Comparison of ENCODE assay signal across 15 cellular contexts in genomic region chr4:7758444-7758815, GRCh38.
A peak's percentile ranks its signal among the peaks of the same experiment; 100 is the strongest.
DNase-seq lines count a peak whose midpoint lies in the region; ATAC-seq and TF ChIP-seq lines count a peak whose summit lies in the region.
"Had no signal": no experiment of that assay in that cellular context is flagged by ENCODE, and none has a peak within 500 bp of the region (broad histone marks: within the 10 kb centered on the region; RNA-seq: fewer than 3 reads in every experiment).

No MANE protein-coding gene starts in this region.

- H3K4me2 ChIP-seq in osteoblast (ENCODE audit: insufficient read depth, low read length): no peak overlapping the region
- H3K4me2 ChIP-seq: KMS-11 had no signal

- H3K36me3 Mint-ChIP-seq in activated T-cell treated with anti-CD3 and anti-CD28 coated beads, Interleukin-2, amount 50 U/mL, for 4 hours (ENCODE audit: insufficient read depth): no peaks in the 10 kb centered on the region
- peaks cover 0 to 4% (median 2%) of the 10 kb centered on the region in 3 donors for H3K36me3 Mint-ChIP-seq in CD8-positive, alpha-beta memory T cell
- no peaks in the 10 kb centered on the region for H3K36me3 Mint-ChIP-seq in activated naive CD8-positive, alpha-beta T cell treated with anti-CD3 and anti-CD28 coated beads for 36 hours
- H3K36me3 Mint-ChIP-seq in naive thymus-derived CD8-positive, alpha-beta T cell: peaks cover 0 to 4% (median 0%) of the 10 kb centered on the region in 3 donors

- TF ChIP-seq CTCF in osteoblast (IDR thresholded peaks at IDR 0.05; ENCODE audit: extremely low read depth, low read depth, low read length): no peak

- H3K4me3 ChIP-seq in CD8-positive, alpha-beta memory T cell (ENCODE audit: low read length): no peak overlapping the region
- no peak overlapping the region for H3K4me3 ChIP-seq in osteoblast (ENCODE audit: insufficient read depth, low read length)
- H3K4me3 ChIP-seq: adrenal gland had no signal

- H3K27me3 ChIP-seq in CD8-positive, alpha-beta memory T cell (ENCODE audit: insufficient read depth, low read length, poor library complexity, severe bottlenecking): no peaks in the 10 kb centered on the region
- H3K27me3 ChIP-seq in osteoblast (ENCODE audit: insufficient read depth, low read length): no peaks in the 10 kb centered on the region
- H3K27me3 ChIP-seq: adrenal gland had no signal

- POLR2A ChIA-PET in CD8-positive, alpha-beta memory T cell (lab: Charles Lee): no interaction called here
- POLR2A ChIA-PET in naive thymus-derived CD8-positive, alpha-beta T cell (lab: Charles Lee): interaction anchor here (1.9 kb wide), 1 partner anchor 15 kb away, joined by 4 read pairs; no protein-coding TSS in a partner anchor

- H3K27me3 Mint-ChIP-seq in activated T-cell treated with anti-CD3 and anti-CD28 coated beads, Interleukin-2, amount 50 U/mL, for 4 hours (ENCODE audit: low read depth): no peaks in the 10 kb centered on the region
- no peaks in the 10 kb centered on the region for H3K27me3 Mint-ChIP-seq in CD8-positive, alpha-beta memory T cell
- H3K27me3 Mint-ChIP-seq in activated naive CD8-positive, alpha-beta T cell treated with anti-CD3 and anti-CD28 coated beads for 36 hours: peaks cover 3% of the 10 kb centered on the region
- H3K27me3 Mint-ChIP-seq in naive thymus-derived CD8-positive, alpha-beta T cell: no peaks in the 10 kb centered on the region

- H3K4me3 Mint-ChIP-seq in activated T-cell treated with anti-CD3 and anti-CD28 coated beads, Interleukin-2, amount 50 U/mL, for 4 hours: peak overlapping the region; percentile 43
- H3K4me3 Mint-ChIP-seq in CD8-positive, alpha-beta memory T cell: peak overlapping the region in 3 of 7 donors; percentile 8 to 59 (median 15)
- no peak overlapping the region for H3K4me3 Mint-ChIP-seq in activated naive CD8-positive, alpha-beta T cell treated with anti-CD3 and anti-CD28 coated beads for 36 hours
- H3K4me3 Mint-ChIP-seq in naive thymus-derived CD8-positive, alpha-beta T cell: peak overlapping the region in 6 of 10 donors; percentile 36 to 78 (median 59)

- DNase-seq in activated T-cell treated with anti-CD3 and anti-CD28 coated beads, Interleukin-2, amount 50 U/mL, for 4 hours: no peak
- DNase-seq in activated T-cell treated with anti-CD3 and anti-CD28 coated beads for 4 hours (no peak), HT-29 (ENCODE audit: low spot score) (no peak), osteoblast (ENCODE audit: insufficient read length, low spot score, missing footprints) (no peak)
- DNase-seq in CD8-positive, alpha-beta memory T cell: no peak
- DNase-seq in activated naive CD8-positive, alpha-beta T cell treated with anti-CD3 and anti-CD28 coated beads for 36 hours: no peak
- no peak for DNase-seq in naive thymus-derived CD8-positive, alpha-beta T cell
- DNase-seq: Caco-2; HCEC 1CT; NCI-H1105; NCI-H69; stimulated activated CD4-positive, alpha-beta T cell treated with anti-CD3 and anti-CD28 coated beads, Interleukin-1b, Interleukin-23, amount 100 ng/mL, for 48 hours had no signal

- CTCF ChIA-PET in CD8-positive, alpha-beta memory T cell (lab: Charles Lee): no interaction called here

- no peaks in the 10 kb centered on the region for H3K9me3 Mint-ChIP-seq in activated T-cell treated with anti-CD3 and anti-CD28 coated beads, Interleukin-2, amount 50 U/mL, for 4 hours
- H3K9me3 Mint-ChIP-seq in CD8-positive, alpha-beta memory T cell: no peaks in the 10 kb centered on the region
- H3K9me3 Mint-ChIP-seq in activated naive CD8-positive, alpha-beta T cell treated with anti-CD3 and anti-CD28 coated beads for 36 hours: no peaks in the 10 kb centered on the region
- no peaks in the 10 kb centered on the region for H3K9me3 Mint-ChIP-seq in naive thymus-derived CD8-positive, alpha-beta T cell

- H3K27ac Mint-ChIP-seq in CD8-positive, alpha-beta memory T cell: peak overlapping the region in 7 of 8 donors; percentile 80 to 99 (median 95)
- H3K27ac Mint-ChIP-seq in activated naive CD8-positive, alpha-beta T cell treated with anti-CD3 and anti-CD28 coated beads for 36 hours: peak overlapping the region; percentile 32
- H3K27ac Mint-ChIP-seq in naive thymus-derived CD8-positive, alpha-beta T cell: peak overlapping the region; percentile 70 to 99 (median 95)

- H4K20me1 ChIP-seq in osteoblast (ENCODE audit: insufficient read depth, low read length): peaks cover 70% of the 10 kb centered on the region

- H2AFZ ChIP-seq in osteoblast (ENCODE audit: low read length): no peak overlapping the region

- ATAC-seq in activated T-cell treated with anti-CD3 and anti-CD28 coated beads, Interleukin-2, amount 50 U/mL, for 4 hours: no peak
- ATAC-seq in naive thymus-derived CD8-positive, alpha-beta T cell: no peak
- no peak for ATAC-seq in SK-N-SH treated with all-trans-retinoic acid at 6 μM for 48 hours

- H3K9me3 ChIP-seq in CD8-positive, alpha-beta memory T cell (ENCODE audit: low read length): no peaks in the 10 kb centered on the region
- no peaks in the 10 kb centered on the region for H3K9me3 ChIP-seq in osteoblast (ENCODE audit: low read depth, low read length)
- H3K9me3 ChIP-seq: adrenal gland, Caco-2 had no signal

- peaks cover 31% of the 10 kb centered on the region for H3K4me1 Mint-ChIP-seq in activated T-cell treated with anti-CD3 and anti-CD28 coated beads, Interleukin-2, amount 50 U/mL, for 4 hours (ENCODE audit: low read depth)
- H3K4me1 Mint-ChIP-seq in CD8-positive, alpha-beta memory T cell: peaks cover 24 to 28% (median 25%) of the 10 kb centered on the region in 3 donors
- peaks cover 24% of the 10 kb centered on the region for H3K4me1 Mint-ChIP-seq in activated naive CD8-positive, alpha-beta T cell treated with anti-CD3 and anti-CD28 coated beads for 36 hours
- H3K4me1 Mint-ChIP-seq in naive thymus-derived CD8-positive, alpha-beta T cell: peaks cover 14 to 42% (median 35%) of the 10 kb centered on the region in 4 donors

- H3K79me2 ChIP-seq in osteoblast (ENCODE audit: insufficient read depth, low read length): peaks cover 40% of the 10 kb centered on the region

- no peaks in the 10 kb centered on the region for H3K36me3 ChIP-seq in CD8-positive, alpha-beta memory T cell (ENCODE audit: insufficient read depth, low read length)
- peaks cover 68% of the 10 kb centered on the region for H3K36me3 ChIP-seq in osteoblast (ENCODE audit: insufficient read depth, low read length)

- H3K4me1 ChIP-seq in CD8-positive, alpha-beta memory T cell (ENCODE audit: insufficient read depth, low read length): peaks cover 35% of the 10 kb centered on the region
- no peaks in the 10 kb centered on the region for H3K4me1 ChIP-seq in osteoblast (ENCODE audit: insufficient read depth, low read length)

- no peak overlapping the region for H3K27ac ChIP-seq in CD8-positive, alpha-beta memory T cell (ENCODE audit: low read depth, low read length)
- no peak overlapping the region for H3K27ac ChIP-seq in osteoblast (ENCODE audit: low read depth, low read length)
- H3K27ac ChIP-seq: KMS-11 had no signal

TF ChIP-seq in SK-N-SH treated with all-trans-retinoic acid at 6 μM for 48 hours, 23 proteins besides CTCF, POLR2A, EP300 and RAD21 (continues in another document):
- no peak for TF ChIP-seq TOX (CRISPR knock-in tag; IDR thresholded peaks at IDR 0.05; ENCODE audit: borderline replicate concordance)
- TF ChIP-seq BACH2 (CRISPR knock-in tag; IDR thresholded peaks at IDR 0.05; ENCODE audit: borderline replicate concordance): no peak
- no peak for TF ChIP-seq TSHZ2 (CRISPR knock-in tag; IDR thresholded peaks at IDR 0.05)
- TF ChIP-seq PATZ1 (CRISPR knock-in tag; IDR thresholded peaks at IDR 0.05; ENCODE audit: borderline replicate concordance): no peak
- no peak for TF ChIP-seq ZC3H10 (CRISPR knock-in tag; IDR thresholded peaks at IDR 0.05)
- TF ChIP-seq CSDC2 (CRISPR knock-in tag; IDR thresholded peaks at IDR 0.05): no peak
- no peak for TF ChIP-seq ZNF70 (CRISPR knock-in tag; IDR thresholded peaks at IDR 0.05)
- no peak for TF ChIP-seq ZNF8 (CRISPR knock-in tag; IDR thresholded peaks at IDR 0.05)
- no peak for TF ChIP-seq OSR1 (CRISPR knock-in tag; IDR thresholded peaks at IDR 0.05)
- no peak for TF ChIP-seq ISL1 (CRISPR knock-in tag; IDR thresholded peaks at IDR 0.05)
- TF ChIP-seq PPARA (CRISPR knock-in tag; IDR thresholded peaks at IDR 0.05; ENCODE audit: borderline replicate concordance): no peak

Comparison
In these comparisons a context has a peak if more than half of its experiments do, and no peak if none do; other contexts are left out.
1. H3K27ac Mint-ChIP-seq: peak in every context shown above with its lines; median percentile 95 in CD8-positive, alpha-beta memory T cell; 95 in naive thymus-derived CD8-positive, alpha-beta T cell; 32 in activated naive CD8-positive, alpha-beta T cell treated with anti-CD3 and anti-CD28 coated beads for 36 hours.